In the genomic region with DNA sequence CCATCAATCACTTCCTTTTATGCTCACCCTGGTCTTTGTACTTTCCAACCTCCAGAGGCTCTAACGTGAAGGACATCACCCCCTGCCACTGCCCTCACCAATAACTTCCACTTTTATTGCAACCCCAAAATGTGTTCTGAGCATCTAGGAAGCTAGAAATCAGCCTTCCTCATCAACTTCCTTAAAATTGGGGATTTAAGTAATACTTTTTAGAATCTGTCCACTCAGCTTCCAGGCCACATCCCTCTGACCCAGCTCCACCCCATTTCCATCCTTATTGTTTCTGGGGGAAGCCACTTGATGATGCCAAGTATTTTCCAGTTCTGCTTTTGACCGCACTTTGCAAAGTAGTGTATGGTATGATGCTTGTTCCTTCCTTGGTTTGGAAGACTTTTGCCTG, we compare ENCODE assay signal across 14 cellular contexts.
A peak's percentile ranks its signal among the peaks of the same experiment; 100 is the strongest.
DNase-seq lines count a peak whose midpoint lies in the region; ATAC-seq and TF ChIP-seq lines count a peak whose summit lies in the region.
"Had no signal": no experiment of that assay in that cellular context is flagged by ENCODE, and none has a peak within 500 bp of the region (broad histone marks: within the 10 kb centered on the region; RNA-seq: fewer than 3 reads in every experiment).

No MANE protein-coding gene starts in this region.

- WGBS in mesendoderm (ENCODE audit: extremely low coverage, insufficient coverage, low lambda C conversion rate) = no CpG with 5 or more reads among the region's 2 CpGs

- H3K4me3 ChIP-seq in skin epidermis (no peak overlapping the region), coronary artery (no peak overlapping the region), mesendoderm (ENCODE audit: low read length) (no peak overlapping the region)
- H3K4me3 ChIP-seq: thoracic aorta had no signal

- H3K9ac ChIP-seq in mesendoderm (ENCODE audit: low read length) = no peak overlapping the region

- no peak overlapping the region for H3K18ac ChIP-seq in mesendoderm (ENCODE audit: low read length)

- no peaks in the 10 kb centered on the region for H3K27me3 ChIP-seq in mesendoderm (ENCODE audit: insufficient read depth, low read length, poor library complexity)
- H3K27me3 ChIP-seq: BE2C had no signal

- H3K4me2 ChIP-seq in mesendoderm (ENCODE audit: low read length) = no peak overlapping the region

- H3K27ac ChIP-seq in skin epidermis = peak overlapping the region in 11 of 21 experiments; percentile 12 to 93 (median 64)
- no peak overlapping the region for H3K27ac ChIP-seq in coronary artery
- H3K27ac ChIP-seq in mesendoderm (ENCODE audit: low read depth, low read length) = no peak overlapping the region
- H3K27ac ChIP-seq: RWPE1 had no signal

- no peak overlapping the region for H2BK5ac ChIP-seq in mesendoderm (ENCODE audit: low read length)

- ATAC-seq in left lobe of liver = peak; percentile 37
- no peak for ATAC-seq in activated CD4-positive, CD25-positive, alpha-beta regulatory T cell treated with anti-CD3 and anti-CD28 coated beads, Interleukin-2, amount 50 U/mL, for 24 hours

- no peak overlapping the region for H2BK15ac ChIP-seq in mesendoderm (replicated peaks; ENCODE audit: low read depth)

- no peak overlapping the region for H3K56ac ChIP-seq in mesendoderm (ENCODE audit: low read length)

- H3K79me1 ChIP-seq in mesendoderm (ENCODE audit: low read length) = no peaks in the 10 kb centered on the region

- no peaks in the 10 kb centered on the region for H3K36me3 ChIP-seq in mesendoderm (ENCODE audit: control insufficient read depth, insufficient read depth, low read length)
- H3K36me3 ChIP-seq: BE2C, thoracic aorta had no signal

- H4K8ac ChIP-seq in mesendoderm (ENCODE audit: low read depth, low read length) = no peak overlapping the region

- H3K4ac ChIP-seq in mesendoderm (ENCODE audit: low read depth, low read length) = no peak overlapping the region

- no peak overlapping the region for H4K5ac ChIP-seq in mesendoderm (ENCODE audit: low read length)

- DNase-seq in Kasumi-1 (lab: John Stamatoyannopoulos, UW) (peak; percentile 74 to 87), SIG-M5 (lab: John Stamatoyannopoulos, UW) (peak; percentile 69), left lobe of liver (ENCODE audit: low spot score) (no peak), coronary artery (ENCODE audit: low spot score) (no peak), mesendoderm (no peak)
- DNase-seq: activated naive CD4-positive, alpha-beta T cell treated with Interleukin-2 at 50 U/mL for 16 hours; BE2C; dermis blood vessel endothelial cell; NCI-H748 treated with DMSO at 0.1 percent for 48 hours; T-helper 2 cell had no signal

- no peak overlapping the region for H2BK120ac ChIP-seq in mesendoderm (ENCODE audit: low read depth, low read length)

- H2AK5ac ChIP-seq in mesendoderm (ENCODE audit: low read length) = no peak overlapping the region

- no peak for TF ChIP-seq CTCF in coronary artery (IDR thresholded peaks at IDR 0.05)

- H3K23ac ChIP-seq in mesendoderm (ENCODE audit: low read length) = no peak overlapping the region

- no peaks in the 10 kb centered on the region for H3K4me1 ChIP-seq in mesendoderm (ENCODE audit: control insufficient read depth, low read depth, low read length)
- H3K4me1 ChIP-seq: BE2C had no signal

- no peaks in the 10 kb centered on the region for H3K79me2 ChIP-seq in mesendoderm (ENCODE audit: control insufficient read depth, insufficient read depth, low read length)

Comparison
In these comparisons a context has a peak if more than half of its experiments do, and no peak if none do; other contexts are left out.
1. DNase-seq: peak in Kasumi-1 (2 of 2) and SIG-M5 (single experiment); none in left lobe of liver (single experiment), coronary artery (single experiment) and mesendoderm (single experiment).
2. H3K27ac ChIP-seq: peak in skin epidermis (11 of 21); none in coronary artery (0 of 2) and mesendoderm (single experiment).